9 cellular contexts compared by ENCODE assay signal in the genomic region with DNA sequence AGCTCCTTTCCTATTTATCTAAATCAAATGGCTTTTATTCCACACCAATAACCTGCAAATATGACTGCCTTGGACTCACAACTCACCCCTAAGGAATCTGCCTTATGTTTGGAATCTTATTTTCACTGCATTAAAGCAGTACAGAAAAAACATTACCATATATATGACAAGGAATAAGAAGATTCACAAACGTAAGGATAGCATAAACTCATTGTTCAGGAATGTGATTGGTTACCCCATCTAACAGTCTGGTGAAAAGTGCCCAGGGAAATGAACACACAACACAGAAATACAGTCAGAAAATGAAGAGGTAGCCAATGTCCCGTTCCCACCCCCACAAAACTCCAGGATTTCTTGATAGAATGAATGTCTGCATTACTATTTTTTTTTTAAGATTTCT. TPM values are rescaled to one million over a fixed set of nuclear protein-coding genes. Genes with fewer than 3 reads are reported as not detected.
DNase-seq lines count a peak whose midpoint lies in the region; ATAC-seq, FAIRE-seq and TF ChIP-seq lines count a peak whose summit lies in the region.
"Had no signal": no experiment of that assay in that cellular context is flagged by ENCODE, and none has a peak within 500 bp of the region (broad histone marks: within the 10 kb centered on the region; RNA-seq: fewer than 3 reads in every experiment).

No MANE protein-coding gene starts in this region.

- H3K9me3 ChIP-seq in A673 (ENCODE audit: low read depth, low read length, poor library complexity, severe bottlenecking) (no peaks in the 10 kb centered on the region), HCT116 (ENCODE audit: control insufficient read depth in 1 of 2, insufficient read depth in 1 of 2, low read depth in 1 of 2, low read length in 2 of 2) (no peaks in the 10 kb centered on the region), adipocyte (ENCODE audit: control insufficient read depth, low read length) (no peaks in the 10 kb centered on the region), keratinocyte (ENCODE audit: control insufficient read depth, low read depth, low read length) (no peaks in the 10 kb centered on the region)

- no peak for TF ChIP-seq RAD21 in HCT116 (IDR thresholded peaks at IDR 0.05; ENCODE audit: low read depth)

- dilution Hi-C loops in keratinocyte (cut with MboI; ENCODE audit: extremely low pct_ligation_motif_present, low sequenced_read_pairs) = loop anchor here (5.0 kb wide), 1 partner anchor 46 kb away; no protein-coding TSS in a partner anchor

- H3K36me3 ChIP-seq in A673 (ENCODE audit: insufficient read depth, low read length, poor library complexity, severe bottlenecking) = no peaks in the 10 kb centered on the region
- no peaks in the 10 kb centered on the region; a peak in 1 of 4 replicates for H3K36me3 ChIP-seq in HCT116 (ENCODE audit: control insufficient read depth in 1 of 2, insufficient read depth in 2 of 2, low read length in 2 of 2)
- peaks cover 3% of the 10 kb centered on the region for H3K36me3 ChIP-seq in adipocyte (ENCODE audit: control insufficient read depth, insufficient read depth, low read length, severe bottlenecking)
- H3K36me3 ChIP-seq in keratinocyte (ENCODE audit: control insufficient read depth in 2 of 2, extremely low read depth in 1 of 2, insufficient read depth in 2 of 2, low read length in 2 of 2) = peaks cover 0 to 2% of the 10 kb centered on the region in 2 experiments

- BruUV-seq in A673 (replicated peaks; lab: Mats Ljungman, UMichigan) = no TSS peak
- no TSS peak for BruUV-seq in HCT116 (replicated peaks; lab: Mats Ljungman, UMichigan)

- no peak overlapping the region for H3K27ac ChIP-seq in A673 (ENCODE audit: low read depth, low read length, poor library complexity, severe bottlenecking)
- no peak overlapping the region for H3K27ac ChIP-seq in HCT116 (ENCODE audit: low read depth, low read length)
- peak overlapping the region; percentile 33 for H3K27ac ChIP-seq in keratinocyte (ENCODE audit: control insufficient read depth, insufficient read depth, low read length)

- intact Hi-C loops in A673 (cut with micrococcal nuclease; ENCODE audit: unreplicated experiment) (no loop called here), HCT116 (cut with micrococcal nuclease) (no loop called here)

- H3K4me2 ChIP-seq in HCT116 (ENCODE audit: low read length) (peak overlapping the region; percentile 81; the same call in 1 of the 2 replicates), keratinocyte (ENCODE audit: control insufficient read depth, extremely low read depth, insufficient read depth, low read depth, low read length) (peak overlapping the region; percentile 85)

- H3K9ac ChIP-seq in HCT116 (ENCODE audit: low read length) (no peak overlapping the region), adipocyte (ENCODE audit: low read length) (peak overlapping the region; percentile 100), keratinocyte (ENCODE audit: control insufficient read depth, extremely low read depth, insufficient read depth, low read length) (peak overlapping the region; percentile 5)

- ATAC-seq in HCT116 (no peak), GM19035 (IDR thresholded peaks at IDR 0.05; ENCODE audit: unreplicated experiment) (no peak), HG03135 (IDR thresholded peaks at IDR 0.05; ENCODE audit: unreplicated experiment) (no peak)

- RAD21 ChIA-PET in HCT116 (lab: Charles Lee; ENCODE audit: low non-redundant PET in 1 of 2, low total read pairs in 2 of 2, uncharacterized antibody in 2 of 2, unreplicated experiment in 2 of 2) = no interaction called here

- no peaks in the 10 kb centered on the region for H4K20me1 ChIP-seq in HCT116 (ENCODE audit: insufficient read depth)
- H4K20me1 ChIP-seq in keratinocyte (ENCODE audit: control insufficient read depth, extremely low read depth, insufficient read depth, low read length) = no peaks in the 10 kb centered on the region

- H2AFZ ChIP-seq in HCT116 (ENCODE audit: low read depth, low read length, poor library complexity, severe bottlenecking) = no peak overlapping the region
- H2AFZ ChIP-seq in keratinocyte (ENCODE audit: control insufficient read depth, low read length) = no peak overlapping the region

- CTCF ChIA-PET in A673 (lab: Charles Lee) (no interaction called here), HCT116 (lab: Charles Lee) (no interaction called here)

- TF ChIP-seq CTCF in A673 (conservative IDR thresholded peaks at IDR 0.05; ENCODE audit: low read depth, low read length) = no peak
- TF ChIP-seq CTCF in HCT116 (IDR thresholded peaks at IDR 0.05 in 2 of 3, conservative IDR thresholded peaks at IDR 0.05 in 1 of 3; ENCODE audit: borderline replicate concordance in 1 of 3, insufficient read depth in 1 of 3, low read depth in 2 of 3, low read length in 2 of 3) = no peak
- TF ChIP-seq CTCF in keratinocyte (optimal IDR thresholded peaks at IDR 0.05 in 1 of 3, IDR thresholded peaks at IDR 0.05 in 1 of 3, conservative IDR thresholded peaks at IDR 0.05 in 1 of 3; ENCODE audit: extremely low read depth in 1 of 3, insufficient read depth in 2 of 3, low read length in 3 of 3) = no peak

- DNase-seq in A673 (ENCODE audit: low spot score) (no peak), HCT116 (ENCODE audit: low read depth, low spot score) (no peak), adipocyte (ENCODE audit: low read depth) (peak; percentile 55), keratinocyte (ENCODE audit: low read depth, low spot score) (no peak), ureter (ENCODE audit: low spot score) (no peak), GM19239 (ENCODE audit: insufficient read length, low spot score) (no peak)
- DNase-seq: NCI-H526 treated with DMSO at 0.1 percent for 48 hours had no signal

- H3K4me1 ChIP-seq in A673 (ENCODE audit: insufficient read depth, low read length, poor library complexity, severe bottlenecking) = peaks cover 16% of the 10 kb centered on the region
- peaks cover 13 to 21% of the 10 kb centered on the region in 2 experiments; a peak in 3 of 4 replicates for H3K4me1 ChIP-seq in HCT116 (ENCODE audit: control insufficient read depth in 1 of 2, insufficient read depth in 2 of 2, low read length in 2 of 2)
- peaks cover 34% of the 10 kb centered on the region for H3K4me1 ChIP-seq in adipocyte (ENCODE audit: control insufficient read depth, insufficient read depth, low read length)
- peaks cover 20% of the 10 kb centered on the region for H3K4me1 ChIP-seq in keratinocyte (ENCODE audit: control insufficient read depth, extremely low read depth, insufficient read depth, low read length)

- no peaks in the 10 kb centered on the region for H3K9me2 ChIP-seq in HCT116 (ENCODE audit: insufficient read depth)

- no peaks in the 10 kb centered on the region for H3K27me3 ChIP-seq in A673 (replicated peaks; ENCODE audit: insufficient read depth, low read depth, low read length, poor library complexity)
- H3K27me3 ChIP-seq in HCT116 (ENCODE audit: insufficient read depth, low read length) = no peaks in the 10 kb centered on the region
- no peaks in the 10 kb centered on the region for H3K27me3 ChIP-seq in adipocyte (replicated peaks; ENCODE audit: control insufficient read depth, insufficient read depth, low read length)
- no peaks in the 10 kb centered on the region for H3K27me3 ChIP-seq in keratinocyte (ENCODE audit: control insufficient read depth, extremely low read depth, insufficient read depth, low read length)

- H3K4me3 ChIP-seq in A673 (ENCODE audit: low read depth, low read length, poor library complexity, severe bottlenecking) (peak overlapping the region; percentile 96), HCT116 (replicated peaks in 1 of 2; ENCODE audit: low read depth in 1 of 2, low read length in 2 of 2) (peak overlapping the region in 1 of 2 experiments; percentile 98; a peak in 1 of 4 replicates), adipocyte (ENCODE audit: low read length) (peak overlapping the region; percentile 99), keratinocyte (ENCODE audit: control insufficient read depth in 2 of 3, extremely low read depth in 1 of 3, insufficient read depth in 2 of 3, low read depth in 1 of 3, low read length in 3 of 3) (peak overlapping the region; percentile 11 to 89 (median 85))

- H3K79me2 ChIP-seq in HCT116 (ENCODE audit: insufficient read depth, low read length) (peaks cover 65% of the 10 kb centered on the region), keratinocyte (ENCODE audit: control insufficient read depth, insufficient read depth, low read length) (peaks cover 51% of the 10 kb centered on the region)

- FAIRE-seq in keratinocyte (lab: Jason Lieb, UNC) (peak; percentile 5), GM19239 (lab: Jason Lieb, UNC) (no peak)

- POLR2A ChIA-PET in A673 (lab: Charles Lee; ENCODE audit: low non-redundant PET) (interaction anchor here (0.7 kb wide), 1 partner anchor 154 kb away, joined by 3 read pairs; no protein-coding TSS in a partner anchor), HCT116 (lab: Charles Lee) (no interaction called here)

- TF ChIP-seq POLR2A in HCT116 (IDR thresholded peaks at IDR 0.05; ENCODE audit: borderline replicate concordance, extremely low read depth, insufficient read depth, insufficient read length) = no peak

- H3K9me1 ChIP-seq in keratinocyte (ENCODE audit: control insufficient read depth, extremely low read depth, insufficient read depth, low read length) = no peaks in the 10 kb centered on the region

TF ChIP-seq in HCT116, 20 proteins besides CTCF, POLR2A, EP300 and RAD21:
- TF ChIP-seq CBX3 (IDR thresholded peaks at IDR 0.05; ENCODE audit: low read depth) (no peak), EZH2 (IDR thresholded peaks at IDR 0.05) (no peak), EGR1 (IDR thresholded peaks at IDR 0.05; ENCODE audit: low read depth) (no peak), SRF (IDR thresholded peaks at IDR 0.05; ENCODE audit: low read depth) (no peak)

RNA-seq across cellular contexts. Expression of gene PPP3CB, which starts 2.0 kb away (rescaled TPM):
- total RNA-seq in A673 (2021) (57.8 and 60.2 TPM in 2 replicates), HCT116 (2021; ENCODE audit: unreplicated experiment) (32.0 TPM), ureter (47.1 TPM)
- polyA plus RNA-seq in HCT116 (2012) = 23.0 and 24.4 TPM in 2 replicates
- 14.8 to 23.5 TPM (median 20.6 TPM) in 3 replicates for polyA plus RNA-seq in keratinocyte
- polyA plus RNA-seq in keratinocyte (2011; ENCODE audit: low read depth) = 21.2 TPM
- polyA plus RNA-seq in keratinocyte (2011; cell fraction: cytosol; rRNA removed) = 23.6 and 30.6 TPM in 2 replicates
- polyA plus RNA-seq in keratinocyte (2011; cell fraction: nucleus; rRNA removed) = 22.4 and 28.4 TPM in 2 replicates
- 19.9 and 27.8 TPM in 2 replicates for polyA plus RNA-seq in keratinocyte (2012; ENCODE audit: low replicate concordance)
- polyA minus RNA-seq in keratinocyte = 10.9 to 23.1 TPM (median 13.2 TPM) in 3 replicates
- 8.2 TPM for polyA minus RNA-seq in keratinocyte (2011; cell fraction: cytosol; rRNA and poly(A)+ RNA removed)
- 8.9 and 22.4 TPM in 2 replicates for polyA minus RNA-seq in keratinocyte (2011; cell fraction: nucleus; rRNA and poly(A)+ RNA removed)
